ENCODE assay signal across 27 cellular contexts in genomic region chr14:101243587-101244338, GRCh38.
DNase-seq lines count a peak whose midpoint lies in the region; ATAC-seq, FAIRE-seq and TF ChIP-seq lines count a peak whose summit lies in the region.
"Had no signal": no experiment of that assay in that cellular context is flagged by ENCODE, and none has a peak within 500 bp of the region (broad histone marks: within the 10 kb centered on the region; RNA-seq: fewer than 3 reads in every experiment).

No MANE protein-coding gene starts in this region.

- H3K36me3 ChIP-seq in SK-N-SH (replicated peaks in 1 of 2; ENCODE audit: control insufficient read depth in 1 of 2, insufficient read depth in 2 of 2, low read length in 1 of 2), result no peaks in the 10 kb centered on the region
- no peaks in the 10 kb centered on the region for H3K36me3 ChIP-seq in HepG2 (replicated peaks in 1 of 2; ENCODE audit: control insufficient read depth in 1 of 2, insufficient read depth in 2 of 2, low read length in 2 of 2)
- no peaks in the 10 kb centered on the region for H3K36me3 ChIP-seq in spleen
- H3K36me3 ChIP-seq: Peyer's patch had no signal

- peak; percentile 6 for DNase-seq in SK-N-SH
- DNase-seq in activated CD8-positive, alpha-beta memory T cell treated with anti-CD3 and anti-CD28 coated beads, Interleukin-2, amount 10 ng/mL, durations not matched to agents 7 days and 5 days, result peak; percentile 14
- DNase-seq in HepG2 (ENCODE audit: low spot score), result no peak
- DNase-seq in spleen, result peak; percentile 39
- DNase-seq in caudate nucleus (lab: John Stamatoyannopoulos, UW), result no peak
- no peak for DNase-seq in OCI-M2 (lab: John Stamatoyannopoulos, UW; ENCODE audit: unreplicated experiment)
- DNase-seq: CD8-positive, alpha-beta memory T cell; DMS 273 treated with DMSO at 0.1 percent for 48 hours; DMS79; GF-D8; GOT3; HCEC 1CT; NCI-H1048; NCI-H1417; NCI-H1694; NCI-H2081; NCI-H2227 treated with DMSO at 0.1 percent for 48 hours; NCI-H510A; NCI-H69; SHP77 treated with DMSO at 0.1 percent for 48 hours had no signal

- H3K9ac ChIP-seq in SK-N-SH, result no peak overlapping the region
- H3K9ac ChIP-seq in HepG2 (ENCODE audit: insufficient read depth, low read depth, low read length), result no peak overlapping the region

- TF ChIP-seq EP300 in SK-N-SH (IDR thresholded peaks at IDR 0.05; ENCODE audit: borderline replicate concordance in 1 of 2, low read depth in 1 of 2, low read length in 1 of 2) (no peak), HepG2 (IDR thresholded peaks at IDR 0.05; ENCODE audit: low read depth in 2 of 2, low read length in 2 of 2) (no peak), HepG2 (CRISPR knock-in tag; IDR thresholded peaks at IDR 0.05; ENCODE audit: borderline replicate concordance) (no peak)

- H3K9me2 ChIP-seq in SK-N-SH, result no peaks in the 10 kb centered on the region

- H3F3A ChIP-seq in SK-N-SH (replicated peaks; ENCODE audit: insufficient read depth), result no peaks in the 10 kb centered on the region

- H3K27me3 ChIP-seq in SK-N-SH (ENCODE audit: insufficient read depth), result no peaks in the 10 kb centered on the region
- H3K27me3 ChIP-seq in HepG2 (ENCODE audit: control insufficient read depth in 1 of 2, insufficient read depth in 2 of 2, low read length in 2 of 2), result peaks cover 11 to 26% of the 10 kb centered on the region in 2 experiments
- H3K27me3 ChIP-seq in spleen (replicated peaks in 1 of 7), result peaks cover 0 to 46% (median 0%) of the 10 kb centered on the region in 7 donors
- H3K27me3 ChIP-seq: Peyer's patch had no signal

- H3K79me2 ChIP-seq in SK-N-SH (ENCODE audit: insufficient read depth) (no peaks in the 10 kb centered on the region), HepG2 (ENCODE audit: insufficient read depth, low read length) (no peaks in the 10 kb centered on the region)

- H3K9me3 Mint-ChIP-seq in activated CD8-positive, alpha-beta memory T cell treated with anti-CD3 and anti-CD28 coated beads, Interleukin-2, amount 10 ng/mL, durations not matched to agents 7 days and 5 days (ENCODE audit: low read depth), result no peaks in the 10 kb centered on the region

- H3K9me3 ChIP-seq in SK-N-SH, result no peaks in the 10 kb centered on the region
- no peaks in the 10 kb centered on the region for H3K9me3 ChIP-seq in HepG2 (ENCODE audit: low read length)
- H3K9me3 ChIP-seq in spleen, result no peaks in the 10 kb centered on the region
- H3K9me3 ChIP-seq: Peyer's patch had no signal

- no peak overlapping the region for H2AFZ ChIP-seq in SK-N-SH (ENCODE audit: low read depth)
- no peak overlapping the region for H2AFZ ChIP-seq in HepG2 (ENCODE audit: low read length)

- 63% methylated on average over 19 of the region's 19 CpGs for WGBS in SK-N-SH (ENCODE audit: low lambda C conversion rate)
- WGBS in HepG2 (ENCODE audit: low lambda C conversion rate), result 63% methylated on average over 19 of the region's 19 CpGs
- WGBS in spleen, 5 donors, result 92 to 95% (median 93%) methylated on average over 19 of the region's 19 CpGs

- CTCF ChIA-PET in SK-N-SH (lab: Yijun Ruan, JAX), result interaction anchor here (1.7 kb wide), 1 partner anchor 9 kb away, joined by 5 read pairs; no protein-coding TSS in a partner anchor
- CTCF ChIA-PET in activated CD8-positive, alpha-beta memory T cell treated with anti-CD3 and anti-CD28 coated beads, Interleukin-2, amount 10 ng/mL, durations not matched to agents 7 days and 5 days (lab: Charles Lee), result no interaction called here
- CTCF ChIA-PET in HepG2 (lab: Yijun Ruan, JAX; ENCODE audit: low intra/inter-chr PET ratio, low total read pairs), result no interaction called here

- no peaks in the 10 kb centered on the region for H4K20me1 ChIP-seq in SK-N-SH (ENCODE audit: insufficient read depth)
- no peaks in the 10 kb centered on the region for H4K20me1 ChIP-seq in HepG2 (ENCODE audit: insufficient read depth, low read length)

- H3K4me1 Mint-ChIP-seq in activated CD8-positive, alpha-beta memory T cell treated with anti-CD3 and anti-CD28 coated beads, Interleukin-2, amount 10 ng/mL, durations not matched to agents 7 days and 5 days, result no peaks in the 10 kb centered on the region
- H3K4me1 Mint-ChIP-seq: B cell; CD8-positive, alpha-beta memory T cell had no signal

- TF ChIP-seq POLR2A in HepG2 (IDR thresholded peaks at IDR 0.05; ENCODE audit: insufficient read depth in 1 of 2, low read depth in 2 of 2, low read length in 2 of 2), result no peak
- no peak for TF ChIP-seq POLR2A in spleen (IDR thresholded peaks at IDR 0.05)

- FAIRE-seq in HepG2 (lab: Jason Lieb, UNC), result no peak
- FAIRE-seq: GM12891 had no signal

- no peak overlapping the region for H3K27ac Mint-ChIP-seq in activated CD8-positive, alpha-beta memory T cell treated with anti-CD3 and anti-CD28 coated beads, Interleukin-2, amount 10 ng/mL, durations not matched to agents 7 days and 5 days
- H3K27ac Mint-ChIP-seq: B cell; CD8-positive, alpha-beta memory T cell had no signal

- no peaks in the 10 kb centered on the region for H3K36me3 Mint-ChIP-seq in activated CD8-positive, alpha-beta memory T cell treated with anti-CD3 and anti-CD28 coated beads, Interleukin-2, amount 10 ng/mL, durations not matched to agents 7 days and 5 days

- POLR2A ChIA-PET in SK-N-SH (lab: Yijun Ruan, JAX), result no interaction called here
- POLR2A ChIA-PET in HepG2 (lab: Yijun Ruan, JAX), result no interaction called here

- H3K4me3 ChIP-seq in SK-N-SH (ENCODE audit: low read depth in 2 of 2, low read length in 1 of 2), result no peak overlapping the region
- H3K4me3 ChIP-seq in HepG2 (replicated peaks in 1 of 3; ENCODE audit: insufficient read depth in 1 of 3, low read depth in 2 of 3, low read length in 3 of 3), result no peak overlapping the region
- H3K4me3 ChIP-seq in spleen, result no peak overlapping the region
- H3K4me3 ChIP-seq: Peyer's patch had no signal

- H3K27ac ChIP-seq in SK-N-SH (ENCODE audit: low read depth in 2 of 2, low read length in 1 of 2) (no peak overlapping the region), HepG2 (ENCODE audit: extremely low read length, insufficient read depth, low read length) (no peak overlapping the region), spleen (no peak overlapping the region), caudate nucleus (ENCODE audit: low read depth, low read length) (no peak overlapping the region)
- H3K27ac ChIP-seq: 22Rv1, C4-2B, HL-60, Peyer's patch had no signal

- H3K4me1 ChIP-seq in SK-N-SH (ENCODE audit: control insufficient read depth in 1 of 2, insufficient read depth in 2 of 2, low read depth in 1 of 2, low read length in 1 of 2) (no peaks in the 10 kb centered on the region; a peak in 1 of 4 replicates), HepG2 (ENCODE audit: insufficient read depth, low read length) (peaks cover 17% of the 10 kb centered on the region), spleen (no peaks in the 10 kb centered on the region)
- H3K4me1 ChIP-seq: Peyer's patch had no signal

- BruUV-seq in HepG2 (replicated peaks; lab: Mats Ljungman, UMichigan), result no TSS peak

- ATAC-seq in SK-N-SH treated with all-trans-retinoic acid at 6 μM for 48 hours (no peak), HepG2 (no peak)
- ATAC-seq in activated CD8-positive, alpha-beta memory T cell treated with anti-CD3 and anti-CD28 coated beads, Interleukin-2, amount 10 ng/mL, durations not matched to agents 7 days and 5 days, result no peak

- no peak overlapping the region for H3K4me3 Mint-ChIP-seq in activated CD8-positive, alpha-beta memory T cell treated with anti-CD3 and anti-CD28 coated beads, Interleukin-2, amount 10 ng/mL, durations not matched to agents 7 days and 5 days
- H3K4me3 Mint-ChIP-seq: B cell; CD8-positive, alpha-beta memory T cell had no signal

- no peaks in the 10 kb centered on the region for H3K27me3 Mint-ChIP-seq in activated CD8-positive, alpha-beta memory T cell treated with anti-CD3 and anti-CD28 coated beads, Interleukin-2, amount 10 ng/mL, durations not matched to agents 7 days and 5 days
- H3K27me3 Mint-ChIP-seq: B cell had no signal

- H3K4me2 ChIP-seq in SK-N-SH (no peak overlapping the region), HepG2 (ENCODE audit: low read depth, low read length) (no peak overlapping the region)

- TF ChIP-seq RAD21 in SK-N-SH (IDR thresholded peaks at IDR 0.05; ENCODE audit: low read length) (no peak), HepG2 (CRISPR knock-in tag; IDR thresholded peaks at IDR 0.05) (no peak)

- no peak for TF ChIP-seq CTCF in SK-N-SH (IDR thresholded peaks at IDR 0.05)
- TF ChIP-seq CTCF in HepG2 (CRISPR knock-in tag; IDR thresholded peaks at IDR 0.05), result no peak
- TF ChIP-seq CTCF in spleen (IDR thresholded peaks at IDR 0.05 in 8 of 11, conservative IDR thresholded peaks at IDR 0.05 in 3 of 11), result no peak

- in situ Hi-C loops in HepG2 (cut with HindIII; ENCODE audit: extremely low pct_ligation_motif_present, low pct_unique_long_range_greater_than_20kb), result no loop called here

- intact Hi-C loops in HepG2 (cut with micrococcal nuclease; ENCODE audit: unreplicated experiment), result no loop called here
- intact Hi-C loops in spleen (cut with DNase I; ENCODE audit: low total_unique reads), result no loop called here

TF ChIP-seq in SK-N-SH, 30 proteins besides CTCF, POLR2A, EP300 and RAD21 (continues in another document):
- TF ChIP-seq EZH2phosphoT487 (IDR thresholded peaks at IDR 0.05; ENCODE audit: borderline replicate concordance, low read depth), result no peak
- no peak for TF ChIP-seq NRF1 (IDR thresholded peaks at IDR 0.05; ENCODE audit: low read depth, low read length)

TF ChIP-seq in SK-N-SH treated with all-trans-retinoic acid at 6 μM for 48 hours, 23 proteins besides CTCF, POLR2A, EP300 and RAD21 (continues in another document):
- TF ChIP-seq ZFP30 (CRISPR knock-in tag; IDR thresholded peaks at IDR 0.05) (no peak), GLIS3 (CRISPR knock-in tag; IDR thresholded peaks at IDR 0.05) (no peak), BACH2 (CRISPR knock-in tag; IDR thresholded peaks at IDR 0.05; ENCODE audit: borderline replicate concordance) (no peak), OSR1 (CRISPR knock-in tag; IDR thresholded peaks at IDR 0.05) (no peak), CSDC2 (CRISPR knock-in tag; IDR thresholded peaks at IDR 0.05) (no peak)

TF ChIP-seq in HepG2, 621 proteins besides CTCF, POLR2A, EP300 and RAD21 (continues in another document):
- TF ChIP-seq PAWR (CRISPR knock-in tag; IDR thresholded peaks at IDR 0.05; ENCODE audit: borderline replicate concordance), result no peak
- peak; percentile 45; the same call in 1 of the 2 replicates for TF ChIP-seq MNT (IDR thresholded peaks at IDR 0.05)

Comparison
In these comparisons a context has a peak if more than half of its experiments do, and no peak if none do; other contexts are left out.
1. DNase-seq: peak in SK-N-SH (single experiment), activated CD8-positive, alpha-beta memory T cell treated with anti-CD3 and anti-CD28 coated beads, Interleukin-2, amount 10 ng/mL, durations not matched to agents 7 days and 5 days (single experiment) and spleen (single experiment); none in HepG2 (single experiment), caudate nucleus (0 of 61) and OCI-M2 (single experiment).